ENCODE assay signal across 18 cellular contexts in genomic region chr6:33450434-33450833, GRCh38. TPM values are rescaled to one million over a fixed set of nuclear protein-coding genes. Genes with fewer than 3 reads are reported as not detected.
DNase-seq lines count a peak whose midpoint lies in the region; ATAC-seq and TF ChIP-seq lines count a peak whose summit lies in the region.
"Had no signal": no experiment of that assay in that cellular context is flagged by ENCODE, and none has a peak within 500 bp of the region (broad histone marks: within the 10 kb centered on the region; RNA-seq: fewer than 3 reads in every experiment).

No MANE protein-coding gene starts in this region.

- H3K4me1 ChIP-seq in osteoblast (ENCODE audit: insufficient read depth, low read length), result peaks cover 12% of the 10 kb centered on the region

- peaks cover 27% of the 10 kb centered on the region for H3K4me1 Mint-ChIP-seq in activated naive CD4-positive, alpha-beta T cell treated with anti-CD3 and anti-CD28 coated beads for 36 hours (ENCODE audit: low read depth)
- peaks cover 30 to 51% of the 10 kb centered on the region in 2 donors for H3K4me1 Mint-ChIP-seq in stimulated activated naive B cell treated with anti-CD40 and anti-IgM and Interleukin-4, amounts not matched to agents 10 μg/mL and 1 μg/mL and 100 μg/mL, for 72 hours

- H3K27ac Mint-ChIP-seq in activated naive CD4-positive, alpha-beta T cell treated with anti-CD3 and anti-CD28 coated beads for 36 hours, result peak overlapping the region; percentile 20
- no peak overlapping the region for H3K27ac Mint-ChIP-seq in stimulated activated naive B cell treated with anti-CD40 and anti-IgM and Interleukin-4, amounts not matched to agents 10 μg/mL and 1 μg/mL and 100 μg/mL, for 72 hours

- no peaks in the 10 kb centered on the region for H3K9me3 ChIP-seq in osteoblast (ENCODE audit: low read depth, low read length)
- H3K9me3 ChIP-seq: vagina had no signal

- no peaks in the 10 kb centered on the region for H3K27me3 ChIP-seq in osteoblast (ENCODE audit: insufficient read depth, low read length)
- H3K27me3 ChIP-seq: vagina had no signal

- no peaks in the 10 kb centered on the region for H3K9me3 Mint-ChIP-seq in activated naive CD4-positive, alpha-beta T cell treated with anti-CD3 and anti-CD28 coated beads for 36 hours
- H3K9me3 Mint-ChIP-seq in stimulated activated naive B cell treated with anti-CD40 and anti-IgM and Interleukin-4, amounts not matched to agents 10 μg/mL and 1 μg/mL and 100 μg/mL, for 72 hours, result no peaks in the 10 kb centered on the region
- H3K9me3 Mint-ChIP-seq: mesothelial cell of epicardium had no signal

- H3K27ac ChIP-seq in osteoblast (ENCODE audit: low read depth, low read length), result no peak overlapping the region
- H3K27ac ChIP-seq: PC-9, vagina had no signal

- intact Hi-C loops in activated naive CD4-positive, alpha-beta T cell treated with anti-CD3 and anti-CD28 coated beads for 36 hours (cut with micrococcal nuclease), result no loop called here

- in situ Hi-C loops in KBM-7 (cut with MboI; ENCODE audit: low pct_unique_long_range_greater_than_20kb, low sequenced_read_pairs), result no loop called here

- CTCF ChIA-PET in activated naive CD4-positive, alpha-beta T cell treated with anti-CD3 and anti-CD28 coated beads for 36 hours (lab: Charles Lee), result interaction anchor here (0.6 to 1.3 kb wide), 2 partner anchors 24 to 115 kb away, joined by 4 read pairs; no protein-coding TSS in a partner anchor

- TF ChIP-seq CTCF in choroid plexus epithelial cell (conservative IDR thresholded peaks at IDR 0.05; ENCODE audit: low read depth, low read length) (no peak), osteoblast (IDR thresholded peaks at IDR 0.05; ENCODE audit: extremely low read depth, low read depth, low read length) (no peak)

- no peak for DNase-seq in activated naive CD4-positive, alpha-beta T cell treated with anti-CD3 and anti-CD28 coated beads for 36 hours
- no peak for DNase-seq in activated naive CD4-positive, alpha-beta T cell treated with anti-CD3 and anti-CD28 coated beads, Interleukin-2, amount 50 U/mL, for 16 hours
- DNase-seq in KBM-7 (peak; percentile 27), choroid plexus epithelial cell (ENCODE audit: low read depth) (peak; percentile 15), osteoblast (ENCODE audit: insufficient read length, low spot score, missing footprints) (peak; percentile 54), activated gamma-delta T cell treated with Interleukin-2 at 50 U/mL for 16 hours (no peak), NCI-H1092 treated with DMSO at 0.1 percent for 48 hours (lab: John Stamatoyannopoulos, UW) (no peak)
- DNase-seq in stimulated activated naive B cell treated with anti-CD40 and anti-IgM and Interleukin-4, amounts not matched to agents 10 μg/mL and 1 μg/mL and 100 μg/mL, for 72 hours, result no peak
- DNase-seq: activated CD8-positive, alpha-beta memory T cell treated with anti-CD3 and anti-CD28 coated beads for 24 hours; amygdala; effector memory CD4-positive, alpha-beta T cell; left cardiac atrium; NCI-H1694; NCI-H82; PC-9; substantia nigra had no signal

- no peaks in the 10 kb centered on the region for H3K27me3 Mint-ChIP-seq in activated naive CD4-positive, alpha-beta T cell treated with anti-CD3 and anti-CD28 coated beads for 36 hours (ENCODE audit: low read depth)
- no peaks in the 10 kb centered on the region for H3K27me3 Mint-ChIP-seq in stimulated activated naive B cell treated with anti-CD40 and anti-IgM and Interleukin-4, amounts not matched to agents 10 μg/mL and 1 μg/mL and 100 μg/mL, for 72 hours

- H3K4me3 ChIP-seq in choroid plexus epithelial cell (ENCODE audit: low read depth, low read length) (no peak overlapping the region), osteoblast (ENCODE audit: insufficient read depth, low read length) (no peak overlapping the region)
- H3K4me3 ChIP-seq: PC-9, vagina had no signal

- H3K4me3 Mint-ChIP-seq in activated naive CD4-positive, alpha-beta T cell treated with anti-CD3 and anti-CD28 coated beads for 36 hours, result no peak overlapping the region
- H3K4me3 Mint-ChIP-seq in stimulated activated naive B cell treated with anti-CD40 and anti-IgM and Interleukin-4, amounts not matched to agents 10 μg/mL and 1 μg/mL and 100 μg/mL, for 72 hours, result no peak overlapping the region
- H3K4me3 Mint-ChIP-seq: mesothelial cell of epicardium had no signal

- peaks cover 11% of the 10 kb centered on the region for H3K36me3 Mint-ChIP-seq in activated naive CD4-positive, alpha-beta T cell treated with anti-CD3 and anti-CD28 coated beads for 36 hours (ENCODE audit: low read depth)
- peaks cover 29 to 42% of the 10 kb centered on the region in 2 donors for H3K36me3 Mint-ChIP-seq in stimulated activated naive B cell treated with anti-CD40 and anti-IgM and Interleukin-4, amounts not matched to agents 10 μg/mL and 1 μg/mL and 100 μg/mL, for 72 hours

- H3K79me2 ChIP-seq in osteoblast (ENCODE audit: insufficient read depth, low read length), result peaks cover 22% of the 10 kb centered on the region

- peaks cover 4% of the 10 kb centered on the region for H4K20me1 ChIP-seq in osteoblast (ENCODE audit: insufficient read depth, low read length)

- ATAC-seq in stimulated activated naive B cell treated with anti-CD40 and anti-IgM and Interleukin-4, amounts not matched to agents 10 μg/mL and 1 μg/mL and 100 μg/mL, for 72 hours (replicated peaks), result no peak
- ATAC-seq: left cardiac atrium had no signal

- H2AFZ ChIP-seq in osteoblast (ENCODE audit: low read length), result no peak overlapping the region
- H2AFZ ChIP-seq: PC-9 had no signal

- no peak overlapping the region for H3K4me2 ChIP-seq in osteoblast (ENCODE audit: insufficient read depth, low read length)
- H3K4me2 ChIP-seq: PC-9 had no signal

- peaks cover 38% of the 10 kb centered on the region for H3K36me3 ChIP-seq in osteoblast (ENCODE audit: insufficient read depth, low read length)

RNA-seq across cellular contexts. Expression of gene ZBTB9, which starts 3.9 kb away (rescaled TPM):
- 1 to 10 TPM; 5.0 to 6.5 TPM for total RNA-seq in activated naive CD4-positive, alpha-beta T cell treated with anti-CD3 and anti-CD28 coated beads for 36 hours
- total RNA-seq in osteoblast, result 4.1 and 4.7 TPM in 2 replicates

RNA-seq across cellular contexts. Expression of gene SYNGAP1, which starts 30.6 kb away (rescaled TPM):
- total RNA-seq in activated naive CD4-positive, alpha-beta T cell treated with anti-CD3 and anti-CD28 coated beads for 36 hours, result 10 to 100 TPM; 35.1 to 42.2 TPM
- total RNA-seq in osteoblast, result 6.9 and 8.8 TPM in 2 replicates

RNA-seq across cellular contexts. Expression of gene CUTA, which starts 32.5 kb away (rescaled TPM):
- 100 to 1,000 TPM; 163 to 181 TPM for total RNA-seq in activated naive CD4-positive, alpha-beta T cell treated with anti-CD3 and anti-CD28 coated beads for 36 hours
- total RNA-seq in osteoblast, result 89.3 and 122 TPM in 2 replicates

RNA-seq across cellular contexts. Expression of gene PHF1, which starts 39.6 kb away (rescaled TPM):
- total RNA-seq in activated naive CD4-positive, alpha-beta T cell treated with anti-CD3 and anti-CD28 coated beads for 36 hours, result 10 to 100 TPM; 31.0 to 32.3 TPM
- total RNA-seq in osteoblast, result 25.9 and 30.8 TPM in 2 replicates

RNA-seq across cellular contexts. Expression of gene KIFC1, which starts 58.8 kb away (rescaled TPM):
- 100 to 1,000 TPM; 107 TPM for total RNA-seq in activated naive CD4-positive, alpha-beta T cell treated with anti-CD3 and anti-CD28 coated beads for 36 hours
- 3.2 and 4.0 TPM in 2 replicates for total RNA-seq in osteoblast

Comparison
In these comparisons a context has a peak if more than half of its experiments do, and no peak if none do; other contexts are left out.
1. DNase-seq: peak in KBM-7 (single experiment), choroid plexus epithelial cell (single experiment) and osteoblast (single experiment); none in activated naive CD4-positive, alpha-beta T cell treated with anti-CD3 and anti-CD28 coated beads for 36 hours (single experiment), activated naive CD4-positive, alpha-beta T cell treated with anti-CD3 and anti-CD28 coated beads, Interleukin-2, amount 50 U/mL, for 16 hours (single experiment), activated gamma-delta T cell treated with Interleukin-2 at 50 U/mL for 16 hours (single experiment), stimulated activated naive B cell treated with anti-CD40 and anti-IgM and Interleukin-4, amounts not matched to agents 10 μg/mL and 1 μg/mL and 100 μg/mL, for 72 hours (single experiment) and NCI-H1092 treated with DMSO at 0.1 percent for 48 hours (single experiment).